In genomic region chr22:30421695-30422480, GRCh38 we compare ENCODE assay signal across 8 cellular contexts. TPM values are rescaled to one million over a fixed set of nuclear protein-coding genes. Genes with fewer than 3 reads are reported as not detected.
DNase-seq lines count a peak whose midpoint lies in the region; ATAC-seq lines count a peak whose summit lies in the region.
"Had no signal": no experiment of that assay in that cellular context is flagged by ENCODE, and none has a peak within 500 bp of the region (broad histone marks: within the 10 kb centered on the region; RNA-seq: fewer than 3 reads in every experiment).

No MANE protein-coding gene starts in this region.

- H3K9ac ChIP-seq in HUES64 (ENCODE audit: low read depth, low read length) = peak overlapping the region; percentile 82; the same call in 1 of the 2 replicates
- peak overlapping the region; percentile 95 to 97 for H3K9ac ChIP-seq in stomach smooth muscle (ENCODE audit: low read length in 2 of 2)

- H3K4me1 Mint-ChIP-seq in activated T-helper 1 cell treated with anti-CD3 and anti-CD28 coated beads, Interleukin-12 subunit alpha, Interleukin-12 subunit beta, Interleukin-2, Interleukin-4 antibody, amounts not matched to agents 30 ng/mL and 10 ng/mL and 1 ng/mL, durations not matched to agents 14 hours and 24 hours and 36 hours (ENCODE audit: low read depth) = peaks cover 56% of the 10 kb centered on the region

- H3K9me3 ChIP-seq in HUES64 (ENCODE audit: insufficient read depth, low read depth, low read length) (no peaks in the 10 kb centered on the region), stomach smooth muscle (ENCODE audit: control insufficient read depth in 2 of 2, low read length in 2 of 2) (no peaks in the 10 kb centered on the region)

- DNase-seq in activated T-helper 1 cell treated with anti-CD3 and anti-CD28 coated beads, Interleukin-12 subunit alpha, Interleukin-12 subunit beta, Interleukin-2, Interleukin-4 antibody, amounts not matched to agents 30 ng/mL and 10 ng/mL and 1 ng/mL, durations not matched to agents 14 hours and 24 hours and 36 hours (ENCODE audit: low spot score) = no peak
- peak; percentile 24 for DNase-seq in iris pigment epithelial cell (ENCODE audit: low read depth)
- no peak for DNase-seq in NK-92 treated with Interleukin-12 subunit alpha and Interleukin-12 subunit beta, amount 100 ng/mL, for 24 hours (lab: John Stamatoyannopoulos, UW)

- intact Hi-C loops in activated T-helper 1 cell treated with anti-CD3 and anti-CD28 coated beads, Interleukin-12 subunit alpha, Interleukin-12 subunit beta, Interleukin-2, Interleukin-4 antibody, amounts not matched to agents 30 ng/mL and 10 ng/mL and 1 ng/mL, durations not matched to agents 14 hours and 24 hours and 36 hours (cut with micrococcal nuclease) = loop anchor here (1.0 to 10.0 kb wide), 3 partner anchors 8 to 867 kb away; partner anchors contain the start of gene THOC5

- H3K27me3 ChIP-seq in HUES64 (ENCODE audit: insufficient read depth, low read length) (no peaks in the 10 kb centered on the region), stomach smooth muscle (ENCODE audit: control insufficient read depth in 1 of 2, insufficient read depth in 2 of 2, low read length in 2 of 2) (no peaks in the 10 kb centered on the region)

- ATAC-seq in HG03432 (IDR thresholded peaks at IDR 0.05; ENCODE audit: unreplicated experiment) = no peak
- no peak for ATAC-seq in HG03378 (IDR thresholded peaks at IDR 0.05; ENCODE audit: unreplicated experiment)

- H3K4me1 ChIP-seq in HUES64 (ENCODE audit: insufficient read depth, low read length) (peaks cover 26% of the 10 kb centered on the region; the same call in 1 of the 2 replicates), stomach smooth muscle (ENCODE audit: control insufficient read depth, insufficient read depth, low read length) (peaks cover 53% of the 10 kb centered on the region)

- WGBS in HUES64 = 80% methylated on average over 7 of the region's 8 CpGs

- no peaks in the 10 kb centered on the region for H3K9me3 Mint-ChIP-seq in activated T-helper 1 cell treated with anti-CD3 and anti-CD28 coated beads, Interleukin-12 subunit alpha, Interleukin-12 subunit beta, Interleukin-2, Interleukin-4 antibody, amounts not matched to agents 30 ng/mL and 10 ng/mL and 1 ng/mL, durations not matched to agents 14 hours and 24 hours and 36 hours

- H3K27ac Mint-ChIP-seq in activated T-helper 1 cell treated with anti-CD3 and anti-CD28 coated beads, Interleukin-12 subunit alpha, Interleukin-12 subunit beta, Interleukin-2, Interleukin-4 antibody, amounts not matched to agents 30 ng/mL and 10 ng/mL and 1 ng/mL, durations not matched to agents 14 hours and 24 hours and 36 hours = peak overlapping the region; percentile 99

- H3K27me3 Mint-ChIP-seq in activated T-helper 1 cell treated with anti-CD3 and anti-CD28 coated beads, Interleukin-12 subunit alpha, Interleukin-12 subunit beta, Interleukin-2, Interleukin-4 antibody, amounts not matched to agents 30 ng/mL and 10 ng/mL and 1 ng/mL, durations not matched to agents 14 hours and 24 hours and 36 hours (ENCODE audit: insufficient read depth) = no peaks in the 10 kb centered on the region

- peak overlapping the region; percentile 71 for H3K4me3 ChIP-seq in HUES64 (ENCODE audit: low read length)
- peak overlapping the region; percentile 89 to 95 for H3K4me3 ChIP-seq in stomach smooth muscle (ENCODE audit: low read length in 2 of 2)

- H3K36me3 ChIP-seq in HUES64 (ENCODE audit: insufficient read depth, low read length) (peaks cover 37% of the 10 kb centered on the region), stomach smooth muscle (ENCODE audit: control insufficient read depth in 2 of 2, insufficient read depth in 2 of 2, low read length in 2 of 2) (peaks cover 19 to 21% of the 10 kb centered on the region in 2 donors)

- peak overlapping the region; percentile 98 for H3K4me3 Mint-ChIP-seq in activated T-helper 1 cell treated with anti-CD3 and anti-CD28 coated beads, Interleukin-12 subunit alpha, Interleukin-12 subunit beta, Interleukin-2, Interleukin-4 antibody, amounts not matched to agents 30 ng/mL and 10 ng/mL and 1 ng/mL, durations not matched to agents 14 hours and 24 hours and 36 hours

- H3K27ac ChIP-seq in HUES64 (ENCODE audit: low read depth, low read length) (peak overlapping the region; percentile 97), stomach smooth muscle (ENCODE audit: low read length) (peak overlapping the region; percentile 95)

- H3K36me3 Mint-ChIP-seq in activated T-helper 1 cell treated with anti-CD3 and anti-CD28 coated beads, Interleukin-12 subunit alpha, Interleukin-12 subunit beta, Interleukin-2, Interleukin-4 antibody, amounts not matched to agents 30 ng/mL and 10 ng/mL and 1 ng/mL, durations not matched to agents 14 hours and 24 hours and 36 hours (ENCODE audit: low read depth) = peaks cover 44% of the 10 kb centered on the region

RNA-seq across cellular contexts. Expression of gene MTFP1, which starts 3.7 kb away (rescaled TPM):
- polyA plus RNA-seq in HUES64 (2013, experiment 1 of 2) = 46.7 TPM
- 49.5 TPM for polyA plus RNA-seq in HUES64 (2013, experiment 2 of 2)
- 72.0 and 72.9 TPM in 2 replicates for total RNA-seq in activated T-helper 1 cell treated with anti-CD3 and anti-CD28 coated beads, Interleukin-12 subunit alpha, Interleukin-12 subunit beta, Interleukin-2, Interleukin-4 antibody, amounts not matched to agents 30 ng/mL and 10 ng/mL and 1 ng/mL, durations not matched to agents 14 hours and 24 hours and 36 hours

RNA-seq across cellular contexts. Expression of gene SEC14L2, which starts 25.1 kb away (rescaled TPM):
- polyA plus RNA-seq in HUES64 (2013, experiment 1 of 2) = 2.0 TPM
- 2.0 TPM for polyA plus RNA-seq in HUES64 (2013, experiment 2 of 2)
- total RNA-seq in activated T-helper 1 cell treated with anti-CD3 and anti-CD28 coated beads, Interleukin-12 subunit alpha, Interleukin-12 subunit beta, Interleukin-2, Interleukin-4 antibody, amounts not matched to agents 30 ng/mL and 10 ng/mL and 1 ng/mL, durations not matched to agents 14 hours and 24 hours and 36 hours = 25.6 and 27.0 TPM in 2 replicates

RNA-seq across cellular contexts. Expression of gene RNF215, which starts 34.7 kb away (rescaled TPM):
- 7.4 TPM for polyA plus RNA-seq in HUES64 (2013, experiment 1 of 2)
- 12.8 TPM for polyA plus RNA-seq in HUES64 (2013, experiment 2 of 2)
- 10.3 and 13.2 TPM in 2 replicates for total RNA-seq in activated T-helper 1 cell treated with anti-CD3 and anti-CD28 coated beads, Interleukin-12 subunit alpha, Interleukin-12 subunit beta, Interleukin-2, Interleukin-4 antibody, amounts not matched to agents 30 ng/mL and 10 ng/mL and 1 ng/mL, durations not matched to agents 14 hours and 24 hours and 36 hours

RNA-seq across cellular contexts. Expression of gene SEC14L3, which starts 49.9 kb away (rescaled TPM):
- polyA plus RNA-seq in HUES64 (2013, experiment 1 of 2) = not detected
- not detected for polyA plus RNA-seq in HUES64 (2013, experiment 2 of 2)
- not detected in 2 replicates for total RNA-seq in activated T-helper 1 cell treated with anti-CD3 and anti-CD28 coated beads, Interleukin-12 subunit alpha, Interleukin-12 subunit beta, Interleukin-2, Interleukin-4 antibody, amounts not matched to agents 30 ng/mL and 10 ng/mL and 1 ng/mL, durations not matched to agents 14 hours and 24 hours and 36 hours
- total RNA-seq: H4 had no signal
